Comparison of ENCODE assay signal across 12 cellular contexts in genomic region chr17:80187090-80187489, GRCh38. TPM values are rescaled to one million over a fixed set of nuclear protein-coding genes. Genes with fewer than 3 reads are reported as not detected.
DNase-seq lines count a peak whose midpoint lies in the region; ATAC-seq and TF ChIP-seq lines count a peak whose summit lies in the region.
"Had no signal": no experiment of that assay in that cellular context is flagged by ENCODE, and none has a peak within 500 bp of the region (broad histone marks: within the 10 kb centered on the region; RNA-seq: fewer than 3 reads in every experiment).

No MANE protein-coding gene starts in this region.

- TF ChIP-seq CTCF in PC-9 (conservative IDR thresholded peaks at IDR 0.05) (no peak), prostate gland (IDR thresholded peaks at IDR 0.05) (no peak), GM10266 (IDR thresholded peaks at IDR 0.05; ENCODE audit: control insufficient read depth, insufficient read depth, low read depth, missing control alignments) (no peak)

- DNase-seq in PC-9 (no peak), prostate gland (ENCODE audit: low spot score) (peak; percentile 28), GM10266 (ENCODE audit: extremely low spot score) (no peak)
- DNase-seq in activated T-cell treated with anti-CD3 and anti-CD28 coated beads, Interleukin-2, amount 50 U/mL, for 72 hours, result no peak
- DNase-seq: activated B cell treated with CpG ODN at 0.5 μM for 24 hours; activated T-cell treated with anti-CD3 and anti-CD28 coated beads, Interleukin-2, amount 50 U/mL, for 24 hours had no signal

- H4K20me1 ChIP-seq in BLaER1 (no peaks in the 10 kb centered on the region), PC-9 (ENCODE audit: insufficient read depth) (no peaks in the 10 kb centered on the region)

- no peaks in the 10 kb centered on the region for H3K27me3 Mint-ChIP-seq in activated T-cell treated with anti-CD3 and anti-CD28 coated beads, Interleukin-2, amount 50 U/mL, for 72 hours (ENCODE audit: low read depth)

- 73% methylated on average over 16 of the region's 16 CpGs for WGBS in prostate gland

- CTCF ChIA-PET in PC-9 (lab: Charles Lee), result interaction anchor here (0.6 to 1.1 kb wide), 2 partner anchors 41 to 181 kb away, joined by 3 to 4 read pairs; no protein-coding TSS in a partner anchor

- no peak overlapping the region for H3K9ac ChIP-seq in BLaER1

- BruUV-seq in PC-9 (replicated peaks; lab: Mats Ljungman, UMichigan), result no TSS peak

- POLR2A ChIA-PET in PC-9 (lab: Charles Lee; ENCODE audit: unreplicated experiment), result interaction anchor here (0.6 kb wide), 2 partner anchors 12 to 1450 kb away, joined by 7 read pairs; no protein-coding TSS in a partner anchor

- H3K27ac ChIP-seq in BLaER1 (no peak overlapping the region), PC-9 (no peak overlapping the region), prostate gland (peak overlapping the region; percentile 1 to 68)
- H3K27ac ChIP-seq: testis had no signal

- H3K9me3 Mint-ChIP-seq in activated T-cell treated with anti-CD3 and anti-CD28 coated beads, Interleukin-2, amount 50 U/mL, for 72 hours, result no peaks in the 10 kb centered on the region
- H3K9me3 Mint-ChIP-seq: activated B cell treated with CpG ODN at 0.5 μM for 24 hours; activated T-cell treated with anti-CD3 and anti-CD28 coated beads, Interleukin-2, amount 50 U/mL, for 24 hours had no signal

- ATAC-seq in esophagus mucosa (peak; percentile 35), HG03520 (IDR thresholded peaks at IDR 0.05; ENCODE audit: unreplicated experiment) (no peak), HG03439 (IDR thresholded peaks at IDR 0.05; ENCODE audit: unreplicated experiment) (no peak)
- ATAC-seq in activated T-cell treated with anti-CD3 and anti-CD28 coated beads, Interleukin-2, amount 50 U/mL, for 72 hours (replicated peaks in 1 of 2), result no peak

- peak overlapping the region; percentile 49 for H3K4me2 ChIP-seq in BLaER1
- H3K4me2 ChIP-seq in PC-9, result peak overlapping the region; percentile 34

- no peaks in the 10 kb centered on the region for H3F3A ChIP-seq in PC-9 (ENCODE audit: insufficient read depth, low read depth)

- intact Hi-C loops in PC-9 (cut with micrococcal nuclease; ENCODE audit: unreplicated experiment), result no loop called here
- intact Hi-C loops in prostate gland (cut with DNase I), result no loop called here

- no peaks in the 10 kb centered on the region for H3K9me3 ChIP-seq in BLaER1
- H3K9me3 ChIP-seq in PC-9 (ENCODE audit: insufficient read depth, low read depth), result no peaks in the 10 kb centered on the region
- H3K9me3 ChIP-seq in prostate gland, result no peaks in the 10 kb centered on the region
- H3K9me3 ChIP-seq: Peyer's patch, testis had no signal

- H3K36me3 Mint-ChIP-seq in activated T-cell treated with anti-CD3 and anti-CD28 coated beads, Interleukin-2, amount 50 U/mL, for 72 hours (ENCODE audit: insufficient read depth in 2 of 2), result no peaks in the 10 kb centered on the region

- H3K36me3 ChIP-seq in BLaER1 (no peaks in the 10 kb centered on the region), PC-9 (ENCODE audit: low read depth) (no peaks in the 10 kb centered on the region), prostate gland (no peaks in the 10 kb centered on the region)
- H3K36me3 ChIP-seq: Peyer's patch had no signal

- peaks cover 8% of the 10 kb centered on the region for H3K4me1 Mint-ChIP-seq in activated T-cell treated with anti-CD3 and anti-CD28 coated beads, Interleukin-2, amount 50 U/mL, for 72 hours (ENCODE audit: low read depth)
- H3K4me1 Mint-ChIP-seq: activated B cell treated with CpG ODN at 0.5 μM for 24 hours had no signal

- H3K79me2 ChIP-seq in PC-9 (ENCODE audit: low read depth), result no peaks in the 10 kb centered on the region

- no peak overlapping the region for H3K27ac Mint-ChIP-seq in activated T-cell treated with anti-CD3 and anti-CD28 coated beads, Interleukin-2, amount 50 U/mL, for 72 hours
- H3K27ac Mint-ChIP-seq: activated B cell treated with CpG ODN at 0.5 μM for 24 hours; activated T-cell treated with anti-CD3 and anti-CD28 coated beads, Interleukin-2, amount 50 U/mL, for 24 hours had no signal

- H3K27me3 ChIP-seq in BLaER1 (peaks cover 15% of the 10 kb centered on the region), PC-9 (ENCODE audit: insufficient read depth, low read depth) (no peaks in the 10 kb centered on the region), prostate gland (replicated peaks; ENCODE audit: insufficient read depth) (no peaks in the 10 kb centered on the region)
- H3K27me3 ChIP-seq: Peyer's patch, testis had no signal

- H3K4me1 ChIP-seq in BLaER1 (peaks cover 34% of the 10 kb centered on the region), PC-9 (replicated peaks; ENCODE audit: insufficient read depth) (no peaks in the 10 kb centered on the region), prostate gland (replicated peaks) (peaks cover 8% of the 10 kb centered on the region)
- H3K4me1 ChIP-seq: Peyer's patch had no signal

- H3K9me2 ChIP-seq in PC-9 (ENCODE audit: insufficient read depth), result no peaks in the 10 kb centered on the region

- no peak overlapping the region for H2AFZ ChIP-seq in PC-9

- H3K4me3 Mint-ChIP-seq in activated T-cell treated with anti-CD3 and anti-CD28 coated beads, Interleukin-2, amount 50 U/mL, for 72 hours, result no peak overlapping the region
- H3K4me3 Mint-ChIP-seq: activated B cell treated with CpG ODN at 0.5 μM for 24 hours; activated T-cell treated with anti-CD3 and anti-CD28 coated beads, Interleukin-2, amount 50 U/mL, for 24 hours had no signal

- TF ChIP-seq POLR2A in prostate gland (IDR thresholded peaks at IDR 0.05), result no peak

- H3K4me3 ChIP-seq in BLaER1, result no peak overlapping the region
- H3K4me3 ChIP-seq in PC-9, result no peak overlapping the region
- H3K4me3 ChIP-seq in prostate gland, result no peak overlapping the region
- H3K4me3 ChIP-seq: testis had no signal

RNA-seq across cellular contexts. Expression of gene CARD14, which starts 17.3 kb away (rescaled TPM):
- total RNA-seq in PC-9 (2021) (15.7 and 16.5 TPM in 2 replicates), esophagus mucosa (23.8 TPM), prostate gland (10 to 100 TPM; 10.2 to 27.3 TPM)
- total RNA-seq in activated T-cell treated with anti-CD3 and anti-CD28 coated beads, Interleukin-2, amount 50 U/mL, for 72 hours, result under 1 TPM in 1 of 2 donors, not detected in 1; 0.39 TPM
- total RNA-seq: activated B cell treated with CpG ODN at 0.5 μM for 24 hours had no signal

RNA-seq across cellular contexts. Expression of gene SGSH, which starts 33.0 kb away (rescaled TPM):
- total RNA-seq in PC-9 (2021) (28.4 and 45.4 TPM in 2 replicates), esophagus mucosa (18.9 TPM), prostate gland (10 to 100 TPM; 41.2 to 95.7 TPM)
- 10 to 100 TPM; 51.3 to 64.4 TPM for total RNA-seq in activated T-cell treated with anti-CD3 and anti-CD28 coated beads, Interleukin-2, amount 50 U/mL, for 72 hours

RNA-seq across cellular contexts. Expression of gene SLC26A11, which starts 33.1 kb away (rescaled TPM):
- total RNA-seq in PC-9 (2021) (12.4 and 14.1 TPM in 2 replicates), esophagus mucosa (7.2 TPM), prostate gland (10 to 100 TPM; 16.9 to 32.4 TPM)
- 10 to 100 TPM; 25.9 to 28.8 TPM for total RNA-seq in activated T-cell treated with anti-CD3 and anti-CD28 coated beads, Interleukin-2, amount 50 U/mL, for 72 hours

RNA-seq across cellular contexts. Expression of gene EIF4A3, which starts 40.2 kb away (rescaled TPM):
- total RNA-seq in PC-9 (2021), result 114 and 125 TPM in 2 replicates
- total RNA-seq in esophagus mucosa, result 93.3 TPM
- total RNA-seq in prostate gland, result 10 to 100 TPM; 69.7 to 72.9 TPM
- 100 to 1,000 TPM in 1 of 2 donors, 10 to 100 TPM in 1; 91.8 to 104 TPM for total RNA-seq in activated T-cell treated with anti-CD3 and anti-CD28 coated beads, Interleukin-2, amount 50 U/mL, for 72 hours

Comparison
In these comparisons a context has a peak if more than half of its experiments do, and no peak if none do; other contexts are left out.
1. H3K27ac ChIP-seq: peak in prostate gland (2 of 2); none in BLaER1 (single experiment) and PC-9 (single experiment).
2. RNA of gene CARD14, which starts 17.3 kb away (total RNA-seq): 10.2 to 27.3 TPM in prostate gland, 23.8 TPM in esophagus mucosa (single experiment) and 15.7 to 16.5 TPM in PC-9; 0.39 TPM in activated T-cell treated with anti-CD3 and anti-CD28 coated beads, Interleukin-2, amount 50 U/mL, for 72 hours; every median in the first group is over 4 times any median in the second.